ENCODE assay signal across 8 cellular contexts in genomic region chr6:135497412-135498177, GRCh38.
DNase-seq lines count a peak whose midpoint lies in the region; ATAC-seq and TF ChIP-seq lines count a peak whose summit lies in the region.

Gene AHI1, minus strand, starts transcription at chr6:135497740. Its CDS starts 5,503 bp downstream, at chr6:135492237.

- H3K4me3 ChIP-seq in AG09309 (ENCODE audit: control insufficient read depth, low read depth, low read length) (peak within 1 kb of the TSS; percentile 53), WI38 (ENCODE audit: low read depth, low read length) (peak within 1 kb of the TSS; percentile 94), cardiac fibroblast (replicated peaks in 1 of 2; ENCODE audit: low read depth in 2 of 2, low read length in 2 of 2) (peak within 1 kb of the TSS; percentile 71 to 76)

- TF ChIP-seq CTCF in AG09309 (IDR thresholded peaks at IDR 0.05; ENCODE audit: control insufficient read depth, insufficient read depth, low read depth, low read length, missing control alignments) (no peak), WI38 (IDR thresholded peaks at IDR 0.05; ENCODE audit: low read depth, low read length) (no peak), cardiac fibroblast (IDR thresholded peaks at IDR 0.05; ENCODE audit: low read depth, low read length) (no peak)

- DNase-seq in AG09309 (ENCODE audit: low read depth) (peak; percentile 68), NCI-H2227 (lab: John Stamatoyannopoulos, UW; ENCODE audit: unreplicated experiment) (peak; percentile 93), cardiac fibroblast (ENCODE audit: low read depth in 2 of 2) (peak; percentile 93 to 97), inferior parietal cortex (ENCODE audit: extremely low spot score) (peak; percentile 95)
- peak; percentile 87 to 89 for DNase-seq in stimulated activated CD4-positive, alpha-beta T cell treated with anti-CD3 and anti-CD28 coated beads, Interleukin-12 subunit alpha, Interleukin-12 subunit beta, amount 100 ng/mL, for 24 hours (ENCODE audit: low read depth in 2 of 2)

- ATAC-seq in GM18873 (IDR thresholded peaks at IDR 0.05; ENCODE audit: low FRiP score, unreplicated experiment) = peak; percentile 91
- ATAC-seq in HG03108 (IDR thresholded peaks at IDR 0.05; ENCODE audit: unreplicated experiment) = peak; percentile 96

Comparison
In these comparisons a context has a peak if more than half of its experiments do, and no peak if none do; other contexts are left out.
1. Peak in every context shown above with its lines: DNase-seq, ATAC-seq and H3K4me3 ChIP-seq.